26 cellular contexts compared by ENCODE assay signal in genomic region chr20:40637176-40637575, GRCh38.
"Had no signal": no experiment of that assay in that cellular context is flagged by ENCODE, and none has a peak within 500 bp of the region (broad histone marks: within the 10 kb centered on the region; RNA-seq: fewer than 3 reads in every experiment).

No MANE protein-coding gene starts in this region.

- H3K4me1 ChIP-seq: foreskin keratinocyte, pancreas, transverse colon had no signal

- H3K27ac Mint-ChIP-seq: endodermal cell; memory B cell; natural killer cell; stimulated activated naive B cell treated with anti-CD40 and anti-IgM and Interleukin-4, amounts not matched to agents 10 μg/mL and 1 μg/mL and 100 μg/mL, for 72 hours; stimulated activated naive CD8-positive, alpha-beta T cell treated with anti-CD3 and anti-CD28 coated beads, Interleukin-15, Interleukin-2, amounts not matched to agents 100 ng/mL and 50 ng/mL, for 24 hours had no signal

- H3K4me3 ChIP-seq: gastroesophageal sphincter, heart left ventricle, hepatocyte, lung, pancreas, right lobe of liver, transverse colon had no signal

- DNase-seq: cerebellar nuclear complex; cortex of kidney; effector CD8-positive, alpha-beta T cell; endodermal cell; foreskin keratinocyte; heart left ventricle; kidney glomerular epithelial cell; left colon; left ventricle myocardium superior; natural killer cell; occipital lobe; pancreas; retina; small intestine; stimulated activated CD4-positive, alpha-beta T cell treated with anti-CD3 and anti-CD28 coated beads, Interleukin-15, amount 100 ng/mL, for 24 hours; stimulated activated CD4-positive, alpha-beta T cell treated with anti-CD3 and anti-CD28 coated beads, Interleukin-2, amount 100 ng/mL, for 48 hours; stimulated activated naive B cell treated with anti-CD40 and anti-IgM and Interleukin-4, amounts not matched to agents 10 μg/mL and 1 μg/mL and 100 μg/mL, for 72 hours; transverse colon had no signal

- H3K4me1 Mint-ChIP-seq: memory B cell; natural killer cell; stimulated activated naive B cell treated with anti-CD40 and anti-IgM and Interleukin-4, amounts not matched to agents 10 μg/mL and 1 μg/mL and 100 μg/mL, for 72 hours had no signal

- H3K36me3 ChIP-seq: gastroesophageal sphincter, heart left ventricle, pancreas, right lobe of liver, transverse colon had no signal

- H3K27me3 ChIP-seq: foreskin keratinocyte, gastroesophageal sphincter, hepatocyte, pancreas, right lobe of liver, transverse colon had no signal

- H3K27ac ChIP-seq: epithelial cell of prostate, foreskin keratinocyte, gastroesophageal sphincter, heart left ventricle, hepatocyte, pancreas, right lobe of liver, transverse colon had no signal

- H3K9me3 ChIP-seq: gastroesophageal sphincter, heart left ventricle, pancreas, right lobe of liver, transverse colon had no signal

- H3K4me3 Mint-ChIP-seq: endodermal cell; memory B cell; natural killer cell; stimulated activated naive B cell treated with anti-CD40 and anti-IgM and Interleukin-4, amounts not matched to agents 10 μg/mL and 1 μg/mL and 100 μg/mL, for 72 hours; stimulated activated naive CD8-positive, alpha-beta T cell treated with anti-CD3 and anti-CD28 coated beads, Interleukin-15, Interleukin-2, amounts not matched to agents 100 ng/mL and 50 ng/mL, for 24 hours had no signal

- H3K9me3 Mint-ChIP-seq: endodermal cell; stimulated activated naive CD8-positive, alpha-beta T cell treated with anti-CD3 and anti-CD28 coated beads, Interleukin-15, Interleukin-2, amounts not matched to agents 100 ng/mL and 50 ng/mL, for 24 hours had no signal

- H3K36me3 Mint-ChIP-seq: natural killer cell; stimulated activated naive B cell treated with anti-CD40 and anti-IgM and Interleukin-4, amounts not matched to agents 10 μg/mL and 1 μg/mL and 100 μg/mL, for 72 hours had no signal

- ATAC-seq: esophagus mucosa; foreskin keratinocyte; gastroesophageal sphincter; heart left ventricle; left colon; left ventricle myocardium superior; natural killer cell; pancreas; right lobe of liver; stimulated activated naive B cell treated with anti-CD40 and anti-IgM and Interleukin-4, amounts not matched to agents 10 μg/mL and 1 μg/mL and 100 μg/mL, for 72 hours had no signal
